8 cellular contexts compared by ENCODE assay signal in the genomic region with DNA sequence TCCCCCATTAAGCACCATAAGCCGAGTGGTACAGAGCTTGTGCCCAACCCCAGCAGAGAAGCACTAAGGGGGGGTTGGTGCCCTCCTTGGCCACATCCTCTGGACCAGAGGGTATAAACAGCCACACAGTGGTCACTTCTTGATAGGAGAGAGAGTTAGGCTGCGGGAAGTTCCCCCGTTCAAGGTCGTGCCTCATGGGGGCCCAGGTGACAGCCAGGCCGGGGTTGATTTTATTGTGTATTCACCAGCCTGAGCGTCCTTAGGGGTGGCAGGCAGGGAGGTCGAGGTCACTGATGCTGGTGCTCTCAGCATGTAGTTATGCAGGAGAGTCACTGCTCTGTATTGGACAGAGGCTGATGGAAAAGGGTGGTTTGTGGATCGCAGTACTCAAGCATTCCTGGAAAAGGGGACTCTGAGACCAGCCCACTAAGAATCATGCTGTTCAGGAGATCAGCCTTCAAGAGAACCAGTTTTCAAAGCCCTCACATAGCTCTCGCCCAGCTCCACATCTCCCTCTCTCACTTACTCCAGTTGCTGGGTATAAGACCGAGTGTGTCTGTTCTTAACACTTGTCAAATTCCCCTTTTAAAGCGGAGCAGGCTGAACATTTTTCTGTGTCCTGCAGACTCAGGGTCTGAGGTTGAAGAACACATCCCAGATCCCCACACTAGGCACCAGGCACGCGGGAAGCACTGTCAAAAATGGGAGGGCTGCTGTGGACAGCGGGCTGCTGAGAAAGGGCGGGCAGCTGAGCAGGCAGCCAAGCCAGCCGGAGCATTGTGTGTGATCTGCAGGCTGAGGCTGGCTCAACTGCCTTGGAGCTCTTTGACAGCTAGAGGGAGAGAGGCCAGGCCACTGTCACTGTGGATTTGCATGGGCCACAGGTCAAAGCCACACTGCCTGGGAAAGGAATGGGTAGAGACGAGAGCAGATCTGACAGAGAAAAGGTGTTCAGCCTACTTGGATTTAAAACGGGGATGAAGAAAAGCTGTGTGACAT. TPM values are rescaled to one million over a fixed set of nuclear protein-coding genes. Genes with fewer than 3 reads are reported as not detected.
DNase-seq lines count a peak whose midpoint lies in the region; ATAC-seq lines count a peak whose summit lies in the region.

No MANE protein-coding gene starts in this region.

- ATAC-seq in left cardiac atrium, result peak; percentile 53 to 62
- no peak for ATAC-seq in GM18519 (IDR thresholded peaks at IDR 0.05; ENCODE audit: low FRiP score, unreplicated experiment)
- ATAC-seq in HG03025 (IDR thresholded peaks at IDR 0.05; ENCODE audit: low FRiP score, unreplicated experiment), result no peak

- DNase-seq in COLO668 (lab: John Stamatoyannopoulos, UW; ENCODE audit: unreplicated experiment), result peak; percentile 8
- DNase-seq in SK-N-DZ (ENCODE audit: low spot score), result peak; percentile 80
- peak; percentile 80 for DNase-seq in left cardiac atrium
- DNase-seq in posterior cingulate gyrus, result peak; percentile 35 to 90 (median 57)
- no peak for DNase-seq in GF-D8 (lab: John Stamatoyannopoulos, UW)
- no peak for DNase-seq in NCI-H128 (lab: John Stamatoyannopoulos, UW; ENCODE audit: unreplicated experiment)

- intact Hi-C loops in left cardiac atrium (cut with DNase I) (no loop called here), posterior cingulate gyrus (cut with DNase I) (no loop called here)

RNA-seq across cellular contexts. Expression of a gene that starts 1.8 kb away (rescaled TPM):
- 3.0 and 3.4 TPM in 2 replicates for polyA plus RNA-seq in SK-N-DZ (2014; cell fraction: cytosol; rRNA removed)
- 1.3 and 2.5 TPM in 2 replicates for polyA plus RNA-seq in SK-N-DZ (2014; cell fraction: nucleus; rRNA removed)
- total RNA-seq in left cardiac atrium, result 10 to 100 TPM; 11.1 to 29.1 TPM

Comparison
In these comparisons a context has a peak if more than half of its experiments do, and no peak if none do; other contexts are left out.
1. DNase-seq: peak in COLO668 (single experiment), SK-N-DZ (single experiment), left cardiac atrium (single experiment) and posterior cingulate gyrus (10 of 10); none in GF-D8 (single experiment) and NCI-H128 (single experiment).
2. ATAC-seq: peak in left cardiac atrium (2 of 2); none in GM18519 (single experiment) and HG03025 (single experiment).